In genomic region chr15:85125056-85125661, GRCh38 we compare ENCODE assay signal across 15 cellular contexts.
DNase-seq lines count a peak whose midpoint lies in the region; ATAC-seq, FAIRE-seq and TF ChIP-seq lines count a peak whose summit lies in the region.
"Had no signal": no experiment of that assay in that cellular context is flagged by ENCODE, and none has a peak within 500 bp of the region (broad histone marks: within the 10 kb centered on the region; RNA-seq: fewer than 3 reads in every experiment).

No MANE protein-coding gene starts in this region.

- no peaks in the 10 kb centered on the region for H3K36me3 ChIP-seq in breast epithelium

- H3K4me3 ChIP-seq in breast epithelium, result no peak overlapping the region

- no peak overlapping the region for H3K4me3 Mint-ChIP-seq in MCF 10A (ENCODE audit: unreplicated experiment)
- H3K4me3 Mint-ChIP-seq: brain; stimulated activated naive CD8-positive, alpha-beta T cell treated with anti-CD3 and anti-CD28 coated beads, Interleukin-15, amount 100 ng/mL, for 72 hours had no signal

- no peaks in the 10 kb centered on the region for H3K9me3 Mint-ChIP-seq in MCF 10A (ENCODE audit: unreplicated experiment)
- H3K9me3 Mint-ChIP-seq: stimulated activated naive CD8-positive, alpha-beta T cell treated with anti-CD3 and anti-CD28 coated beads, Interleukin-15, amount 100 ng/mL, for 72 hours had no signal

- TF ChIP-seq CTCF in MCF 10A (IDR thresholded peaks at IDR 0.05; ENCODE audit: unreplicated experiment) (no peak), breast epithelium (IDR thresholded peaks at IDR 0.05) (no peak)

- ATAC-seq in HG03196 (IDR thresholded peaks at IDR 0.05; ENCODE audit: unreplicated experiment), result no peak
- ATAC-seq: stimulated activated naive CD8-positive, alpha-beta T cell treated with anti-CD3 and anti-CD28 coated beads, Interleukin-15, amount 100 ng/mL, for 72 hours had no signal

- peaks cover 11% of the 10 kb centered on the region for H3K4me1 Mint-ChIP-seq in MCF 10A (ENCODE audit: insufficient read depth, unreplicated experiment)
- H3K4me1 Mint-ChIP-seq: brain; stimulated activated naive CD8-positive, alpha-beta T cell treated with anti-CD3 and anti-CD28 coated beads, Interleukin-15, amount 100 ng/mL, for 72 hours had no signal

- POLR2A ChIA-PET in MCF 10A (lab: Yijun Ruan, JAX), result no interaction called here

- H3K27ac Mint-ChIP-seq in MCF 10A (ENCODE audit: low read depth, unreplicated experiment), result peak overlapping the region; percentile 11
- H3K27ac Mint-ChIP-seq: brain had no signal

- CTCF ChIA-PET in MCF 10A (lab: Yijun Ruan, JAX), result no interaction called here

- no TSS peak for BruUV-seq in MCF 10A (replicated peaks; lab: Mats Ljungman, UMichigan)

- H3K27me3 Mint-ChIP-seq in MCF 10A (ENCODE audit: insufficient read depth, unreplicated experiment), result no peaks in the 10 kb centered on the region
- H3K27me3 Mint-ChIP-seq: brain; stimulated activated naive CD8-positive, alpha-beta T cell treated with anti-CD3 and anti-CD28 coated beads, Interleukin-15, amount 100 ng/mL, for 72 hours had no signal

- no peaks in the 10 kb centered on the region for H3K4me1 ChIP-seq in breast epithelium

- peaks cover 21% of the 10 kb centered on the region for H3K36me3 Mint-ChIP-seq in MCF 10A (ENCODE audit: insufficient read depth, unreplicated experiment)

- H3K27ac ChIP-seq in breast epithelium, result no peak overlapping the region

- FAIRE-seq in urothelium cell line (lab: Jason Lieb, UNC), result no peak
- FAIRE-seq: TTC549 had no signal

- DNase-seq in MCF 10A (ENCODE audit: unreplicated experiment) (peak; percentile 29), breast epithelium (ENCODE audit: low spot score in 2 of 2) (no peak), amniotic epithelial cell (ENCODE audit: low read depth) (peak; percentile 44), glomerular visceral epithelial cell (ENCODE audit: extremely low spot score) (peak; percentile 37), urothelium cell line (ENCODE audit: low spot score) (peak; percentile 64), mesenteric fat pad (ENCODE audit: low spot score) (no peak), activated T-cell treated with anti-CD3 and anti-CD28 coated beads for 4 hours (no peak)
- DNase-seq: foreskin melanocyte; NCI-H2081; occipital lobe; stimulated activated CD4-positive, alpha-beta T cell treated with anti-CD3 and anti-CD28 coated beads, Interleukin-2, amount 100 ng/mL, for 24 hours; stimulated activated naive CD8-positive, alpha-beta T cell treated with anti-CD3 and anti-CD28 coated beads, Interleukin-15, amount 100 ng/mL, for 72 hours had no signal

- H3K27me3 ChIP-seq in breast epithelium, result no peaks in the 10 kb centered on the region

- intact Hi-C loops in MCF 10A (cut with micrococcal nuclease) (no loop called here), breast epithelium (cut with DNase I; ENCODE audit: low total_unique reads) (no loop called here)

- H3K9me3 ChIP-seq in breast epithelium, result no peaks in the 10 kb centered on the region

- no peak for TF ChIP-seq POLR2A in breast epithelium (IDR thresholded peaks at IDR 0.05)

Comparison
In these comparisons a context has a peak if more than half of its experiments do, and no peak if none do; other contexts are left out.
1. DNase-seq: peak in MCF 10A (single experiment), amniotic epithelial cell (single experiment), glomerular visceral epithelial cell (single experiment) and urothelium cell line (single experiment); none in breast epithelium (0 of 2), mesenteric fat pad (single experiment) and activated T-cell treated with anti-CD3 and anti-CD28 coated beads for 4 hours (single experiment).